Comparison of ENCODE assay signal across 14 cellular contexts in the genomic region with DNA sequence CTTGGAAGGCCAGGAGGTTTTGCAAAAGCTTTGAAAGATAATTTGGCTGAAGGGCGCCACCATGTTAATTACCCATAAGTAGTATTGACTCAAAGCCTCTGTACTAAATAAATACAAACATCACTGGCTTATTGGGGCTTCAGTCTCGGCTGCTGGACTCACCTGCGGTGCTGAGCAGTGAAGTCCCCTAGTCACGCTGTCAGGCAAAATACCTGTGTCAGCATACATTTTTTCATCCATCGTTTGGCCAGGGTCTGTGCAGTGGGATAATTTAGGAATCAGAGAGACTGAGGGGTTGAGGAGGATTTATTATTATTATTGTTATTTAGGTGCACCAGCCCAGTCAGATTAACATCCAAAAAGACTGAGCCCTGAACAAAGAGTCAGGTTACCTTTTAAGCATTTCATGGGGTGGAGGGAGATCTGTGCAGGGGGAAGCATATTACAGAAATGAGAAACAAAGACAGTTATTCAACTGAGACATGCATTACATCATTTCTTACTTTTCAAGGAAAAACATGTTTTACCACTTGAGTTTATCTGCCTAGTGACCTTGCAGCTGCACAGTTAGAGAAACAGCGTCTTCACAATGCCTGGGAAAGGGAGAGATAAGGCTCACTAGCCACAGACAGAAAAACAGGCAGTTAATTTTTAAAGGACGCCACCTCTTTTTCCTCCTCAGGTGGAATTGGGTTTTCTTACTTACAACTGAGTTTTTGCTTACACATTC. TPM values are rescaled to one million over a fixed set of nuclear protein-coding genes. Genes with fewer than 3 reads are reported as not detected.
DNase-seq lines count a peak whose midpoint lies in the region; TF ChIP-seq lines count a peak whose summit lies in the region.
"Not testable (repeated sequence)": the region's sequence is repeated elsewhere in the genome, so short reads cannot be mapped to it uniquely, and the experiment has no call there.
"Had no signal": no experiment of that assay in that cellular context is flagged by ENCODE, and none has a peak within 500 bp of the region (broad histone marks: within the 10 kb centered on the region; RNA-seq: fewer than 3 reads in every experiment).

No MANE protein-coding gene starts in this region.

- H3K4me1 Mint-ChIP-seq in CD8-positive, alpha-beta memory T cell, result not testable (repeated sequence)

- H3K27ac Mint-ChIP-seq in CD8-positive, alpha-beta memory T cell, result not testable (repeated sequence)

- H3K4me1 ChIP-seq in CD8-positive, alpha-beta memory T cell (ENCODE audit: insufficient read depth, low read length); adrenal gland (replicated peaks in 1 of 2): not testable (repeated sequence)
- peaks cover 12% of the 10 kb centered on the region for H3K4me1 ChIP-seq in testis

- not testable (repeated sequence) for DNase-seq in CD8-positive, alpha-beta memory T cell
- peak in 2 of 3 experiments; percentile 5 to 50 for DNase-seq in NCI-H1417 (lab: John Stamatoyannopoulos, UW)
- peak; percentile 47 for DNase-seq in NCI-H69 (lab: John Stamatoyannopoulos, UW)
- DNase-seq in OCI-M1 (lab: John Stamatoyannopoulos, UW), result peak; percentile 95
- peak in 4 of 7 donors; percentile 14 to 48 (median 22) for DNase-seq in adrenal gland
- DNase-seq in epithelial cell of proximal tubule (ENCODE audit: low read depth), result peak; percentile 4
- DNase-seq in left kidney (ENCODE audit: low read depth, low spot score), result peak; percentile 2
- peak; percentile 72 for DNase-seq in testis

- H3K27me3 Mint-ChIP-seq in CD8-positive, alpha-beta memory T cell, result not testable (repeated sequence)

- POLR2A ChIA-PET in CD8-positive, alpha-beta memory T cell (lab: Charles Lee), result not testable (repeated sequence)

- peaks cover 0 to 11% (median 3%) of the 10 kb centered on the region in 5 donors for H3K9me3 Mint-ChIP-seq in CD8-positive, alpha-beta memory T cell

- H3K9me3 ChIP-seq in CD8-positive, alpha-beta memory T cell (ENCODE audit: low read length); adrenal gland (replicated peaks in 1 of 3); testis: not testable (repeated sequence)

- CTCF ChIA-PET in CD8-positive, alpha-beta memory T cell (lab: Charles Lee), result not testable (repeated sequence)

- intact Hi-C loops in adrenal gland (cut with DNase I); testis (cut with DNase I; ENCODE audit: low total_unique reads): not testable (repeated sequence)

- TF ChIP-seq POLR2A in adrenal gland (IDR thresholded peaks at IDR 0.05); testis (IDR thresholded peaks at IDR 0.05): not testable (repeated sequence)

- WGBS in adrenal gland, 4 donors, result 58 to 65% (median 61%) methylated on average over 7 of the region's 7 CpGs
- 48 to 59% methylated on average over 7 of the region's 7 CpGs for WGBS in testis, 2 donors

- H3K36me3 Mint-ChIP-seq in CD8-positive, alpha-beta memory T cell, result not testable (repeated sequence)

- H3K27me3 ChIP-seq in CD8-positive, alpha-beta memory T cell (ENCODE audit: insufficient read depth, low read length, poor library complexity, severe bottlenecking); adrenal gland; testis: not testable (repeated sequence)

- TF ChIP-seq CTCF in adrenal gland (IDR thresholded peaks at IDR 0.05); epithelial cell of proximal tubule (conservative IDR thresholded peaks at IDR 0.05; ENCODE audit: low read depth, low read length); testis (IDR thresholded peaks at IDR 0.05): not testable (repeated sequence)

- H3K36me3 ChIP-seq in CD8-positive, alpha-beta memory T cell (ENCODE audit: insufficient read depth, low read length); adrenal gland (replicated peaks in 1 of 2); testis (ENCODE audit: low read depth, missing control alignments): not testable (repeated sequence)

- not testable (repeated sequence) for H3K4me3 Mint-ChIP-seq in CD8-positive, alpha-beta memory T cell

- peak overlapping the region; percentile 38 for H3K27ac ChIP-seq in CD8-positive, alpha-beta memory T cell (ENCODE audit: low read depth, low read length)
- H3K27ac ChIP-seq in adrenal gland, result not testable (repeated sequence)
- peak overlapping the region; percentile 57 to 68 for H3K27ac ChIP-seq in testis

- H3K4me3 ChIP-seq in CD8-positive, alpha-beta memory T cell (ENCODE audit: low read length); adrenal gland; epithelial cell of proximal tubule (ENCODE audit: low read depth, low read length); testis: not testable (repeated sequence)

RNA-seq across cellular contexts. Expression of gene HEPHL1, which starts 47.7 kb away (rescaled TPM):
- not detected for total RNA-seq in CD8-positive, alpha-beta memory T cell
- polyA plus RNA-seq in CD8-positive, alpha-beta memory T cell, result not detected
- total RNA-seq in adrenal gland (not detected), epithelial cell of proximal tubule (not detected in 2 replicates), testis (under 1 TPM; 0.24 to 0.87 TPM)
- polyA plus RNA-seq in adrenal gland (not detected), testis (ENCODE audit: insufficient read depth, low read depth, low replicate concordance) (0.54 TPM)
- total RNA-seq: A673; CD8-positive, alpha-beta T cell; Daoy; HFFc6 had no signal
- polyA plus RNA-seq: BJ, CD14-positive monocyte had no signal
